ENCODE assay signal across 13 cellular contexts in the genomic region with DNA sequence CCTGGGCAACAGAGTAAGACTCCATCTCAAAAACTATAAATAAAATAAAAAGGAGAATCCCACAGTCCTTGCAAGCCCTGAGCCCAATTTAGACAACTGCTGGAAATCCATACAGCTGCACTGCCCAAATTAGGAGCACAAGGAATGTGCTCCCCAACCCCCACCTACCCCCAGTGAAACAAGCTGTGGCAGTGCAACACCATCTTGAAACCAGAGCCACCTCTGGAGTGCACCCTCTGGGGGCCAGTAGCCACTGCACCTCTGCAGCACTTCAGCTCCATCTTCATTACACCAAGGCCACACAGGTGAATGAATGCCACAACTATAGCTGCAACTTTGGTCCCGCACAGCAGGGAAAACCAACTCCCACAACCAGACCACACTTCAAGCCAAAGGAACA. TPM values are rescaled to one million over a fixed set of nuclear protein-coding genes. Genes with fewer than 3 reads are reported as not detected.
DNase-seq lines count a peak whose midpoint lies in the region; ATAC-seq, FAIRE-seq and TF ChIP-seq lines count a peak whose summit lies in the region.
"Had no signal": no experiment of that assay in that cellular context is flagged by ENCODE, and none has a peak within 500 bp of the region (broad histone marks: within the 10 kb centered on the region; RNA-seq: fewer than 3 reads in every experiment).

No MANE protein-coding gene starts in this region.

- TF ChIP-seq RAD21 in GM12878 (IDR thresholded peaks at IDR 0.05; ENCODE audit: insufficient read depth, low read depth, low read length), result no peak

- H3K18ac ChIP-seq in neuronal stem cell (ENCODE audit: low read length), result no peak overlapping the region

- no peak for DNase-seq in CD8-positive, alpha-beta memory T cell
- DNase-seq in GM13977 (ENCODE audit: low spot score) (no peak), GM12878 (ENCODE audit: low read depth, low spot score) (no peak), neuronal stem cell (ENCODE audit: low spot score) (no peak), RKO (ENCODE audit: low spot score) (no peak), posterior vena cava (ENCODE audit: low spot score) (no peak)
- no peak for DNase-seq in activated CD4-positive, alpha-beta T cell treated with anti-CD3 and anti-CD28 coated beads, Interleukin-2, amount 10 ng/mL, durations not matched to agents 24 days and 14 days
- DNase-seq: activated CD4-positive, alpha-beta T cell treated with anti-CD3 and anti-CD28 coated beads for 1 hour; activated T-cell treated with anti-CD3 and anti-CD28 coated beads for 4 hours; MG63; NCI-H2081 treated with DMSO at 0.1 percent for 48 hours had no signal

- CTCF ChIA-PET in CD8-positive, alpha-beta memory T cell (lab: Charles Lee), result interaction anchor here (1.3 kb wide), 1 partner anchor 14 kb away, joined by 3 read pairs; no protein-coding TSS in a partner anchor
- CTCF ChIA-PET in GM12878 (lab: Yijun Ruan, JAX), result interaction anchor here (0.7 to 1.6 kb wide), 6 partner anchors 10 to 54 kb away, joined by 3 to 7 read pairs (median 4); no protein-coding TSS in a partner anchor

- no peak for FAIRE-seq in GM12878 (lab: Jason Lieb, UNC)
- FAIRE-seq: RCC 7860 had no signal

- peak overlapping the region in 5 of 8 donors; percentile 5 to 87 (median 47) for H3K27ac Mint-ChIP-seq in CD8-positive, alpha-beta memory T cell
- H3K27ac Mint-ChIP-seq in activated CD4-positive, alpha-beta T cell treated with anti-CD3 and anti-CD28 coated beads, Interleukin-2, amount 10 ng/mL, durations not matched to agents 24 days and 14 days, result no peak overlapping the region
- H3K27ac Mint-ChIP-seq: T-helper 1 cell treated with Interleukin-12 subunit alpha and Interleukin-12 subunit beta and Interleukin-4 antibody, amounts not matched to agents 30 μg/mL and 1 μg/mL, for 36 hours had no signal

- no peak overlapping the region for H2BK120ac ChIP-seq in neuronal stem cell (ENCODE audit: low read depth, low read length)

- no peak overlapping the region for H3K14ac ChIP-seq in neuronal stem cell (ENCODE audit: low read length)

- H3K36me3 Mint-ChIP-seq in CD8-positive, alpha-beta memory T cell, result peaks cover 6 to 10% (median 8%) of the 10 kb centered on the region in 3 donors
- H3K36me3 Mint-ChIP-seq in activated CD4-positive, alpha-beta T cell treated with anti-CD3 and anti-CD28 coated beads, Interleukin-2, amount 10 ng/mL, durations not matched to agents 24 days and 14 days (ENCODE audit: low read depth), result peaks cover 18% of the 10 kb centered on the region

- peaks cover 10% of the 10 kb centered on the region; the same call in 1 of the 2 replicates for H4K20me1 ChIP-seq in GM12878 (ENCODE audit: control insufficient read depth, insufficient read depth)

- H2AFZ ChIP-seq in GM12878 (ENCODE audit: control insufficient read depth, low read depth, low read length) (no peak overlapping the region), neuronal stem cell (ENCODE audit: low read length) (no peak overlapping the region)

- no peak overlapping the region for H4K8ac ChIP-seq in neuronal stem cell (ENCODE audit: low read depth, low read length)

- RAD21 ChIA-PET in GM12878 (lab: Charles Lee; ENCODE audit: unreplicated experiment), result no interaction called here

- H3K4me1 Mint-ChIP-seq in CD8-positive, alpha-beta memory T cell, result peaks cover 53 to 71% (median 71%) of the 10 kb centered on the region in 3 donors
- H3K4me1 Mint-ChIP-seq in activated CD4-positive, alpha-beta T cell treated with anti-CD3 and anti-CD28 coated beads, Interleukin-2, amount 10 ng/mL, durations not matched to agents 24 days and 14 days, result peaks cover 34% of the 10 kb centered on the region

- WGBS in GM12878 (ENCODE audit: insufficient coverage, insufficient replicate concordance, low lambda C conversion rate, missing lambda C conversion rate), result 100% methylated on average over 1 of the region's 1 CpG
- no CpG with 5 or more reads among the region's 1 CpG for WGBS in neuronal stem cell (ENCODE audit: extremely low coverage in 2 of 2, insufficient read length in 2 of 2, insufficient replicate concordance in 1 of 2), 2 donors

- SMC1A ChIA-PET in GM12878 (lab: Charles Lee; ENCODE audit: uncharacterized antibody, unreplicated experiment), result interaction anchor here (0.8 to 4.5 kb wide), 8 partner anchors 9 to 67 kb away, joined by 3 to 16 read pairs (median 4); no protein-coding TSS in a partner anchor

- H3K9me3 Mint-ChIP-seq in CD8-positive, alpha-beta memory T cell, result peaks cover 4 to 15% (median 9%) of the 10 kb centered on the region in 5 donors
- H3K9me3 Mint-ChIP-seq in activated CD4-positive, alpha-beta T cell treated with anti-CD3 and anti-CD28 coated beads, Interleukin-2, amount 10 ng/mL, durations not matched to agents 24 days and 14 days, result peaks cover 6% of the 10 kb centered on the region

- no peaks in the 10 kb centered on the region for H3K27me3 ChIP-seq in CD8-positive, alpha-beta memory T cell (ENCODE audit: insufficient read depth, low read length, poor library complexity, severe bottlenecking)
- H3K27me3 ChIP-seq in GM12878 (replicated peaks in 1 of 2; ENCODE audit: control insufficient read depth in 2 of 2, insufficient read depth in 2 of 2, low read length in 1 of 2) (no peaks in the 10 kb centered on the region), neuronal stem cell (ENCODE audit: control insufficient read depth in 3 of 3, insufficient read depth in 3 of 3, low read depth in 1 of 3, low read length in 3 of 3) (no peaks in the 10 kb centered on the region)
- H3K27me3 ChIP-seq: MG63 had no signal

- H3K23ac ChIP-seq in neuronal stem cell (ENCODE audit: low read depth, low read length, poor library complexity), result no peak overlapping the region

- no peak for TF ChIP-seq EP300 in GM12878 (IDR thresholded peaks at IDR 0.05; ENCODE audit: borderline replicate concordance in 1 of 2, control insufficient read depth in 1 of 2, low read depth in 2 of 2, low read length in 2 of 2)

- peak; percentile 53 for ATAC-seq in GM12878

- no peaks in the 10 kb centered on the region for H3K27me3 Mint-ChIP-seq in CD8-positive, alpha-beta memory T cell
- H3K27me3 Mint-ChIP-seq in activated CD4-positive, alpha-beta T cell treated with anti-CD3 and anti-CD28 coated beads, Interleukin-2, amount 10 ng/mL, durations not matched to agents 24 days and 14 days, result no peaks in the 10 kb centered on the region

- no peak overlapping the region for H4K91ac ChIP-seq in neuronal stem cell (ENCODE audit: low read depth, low read length, poor library complexity)

- no peak overlapping the region for H3K27ac ChIP-seq in CD8-positive, alpha-beta memory T cell (ENCODE audit: low read depth, low read length)
- H3K27ac ChIP-seq in GM12878 (ENCODE audit: control insufficient read depth, insufficient read depth) (no peak overlapping the region), neuronal stem cell (replicated peaks; ENCODE audit: low read length) (no peak overlapping the region)

- no TSS peak for BruUV-seq in GM12878 (replicated peaks; lab: Mats Ljungman, UMichigan)

- in situ Hi-C loops in GM13977 (cut with MboI; ENCODE audit: low pct_unique_long_range_greater_than_20kb, low sequenced_read_pairs, unreplicated experiment) (no loop called here), GM12878 (cut with MboI) (no loop called here)

- H3K36me3 ChIP-seq in CD8-positive, alpha-beta memory T cell (ENCODE audit: insufficient read depth, low read length), result no peaks in the 10 kb centered on the region
- H3K36me3 ChIP-seq in GM12878 (ENCODE audit: control insufficient read depth in 2 of 2, insufficient read depth in 2 of 2, low read length in 1 of 2), result no peaks in the 10 kb centered on the region
- H3K36me3 ChIP-seq in neuronal stem cell (replicated peaks in 1 of 2; ENCODE audit: control insufficient read depth in 2 of 2, insufficient read depth in 2 of 2, low read length in 2 of 2), result no peaks in the 10 kb centered on the region
- H3K36me3 ChIP-seq: MG63 had no signal

- peaks cover 10% of the 10 kb centered on the region for H3K79me1 ChIP-seq in neuronal stem cell (ENCODE audit: low read depth, low read length)

- intact Hi-C loops in GM12878 (cut with micrococcal nuclease; ENCODE audit: unreplicated experiment) (no loop called here), posterior vena cava (cut with DNase I) (no loop called here)
- intact Hi-C loops in activated CD4-positive, alpha-beta T cell treated with anti-CD3 and anti-CD28 coated beads, Interleukin-2, amount 10 ng/mL, durations not matched to agents 24 days and 14 days (cut with micrococcal nuclease), result no loop called here

- POLR2A ChIA-PET in CD8-positive, alpha-beta memory T cell (lab: Charles Lee), result no interaction called here
- POLR2A ChIA-PET in GM12878 (lab: Charles Lee), result interaction anchor here (0.8 to 1.8 kb wide), 4 partner anchors 9 to 39 kb away, joined by 4 to 5 read pairs (median 4); no protein-coding TSS in a partner anchor

- no peak overlapping the region for H2BK15ac ChIP-seq in neuronal stem cell (ENCODE audit: low read length)

- H3K79me2 ChIP-seq in GM12878 (ENCODE audit: control insufficient read depth, insufficient read depth, low read length), result peaks cover 85% of the 10 kb centered on the region

- TF ChIP-seq POLR2A in GM12878 (IDR thresholded peaks at IDR 0.05; ENCODE audit: low read depth, low read length), result no peak

- no peak overlapping the region for H2AK5ac ChIP-seq in neuronal stem cell (ENCODE audit: low read depth, low read length)

- TF ChIP-seq CTCF in GM13977 (IDR thresholded peaks at IDR 0.05; ENCODE audit: extremely low read depth, insufficient read depth, missing control alignments) (peak; percentile 8), GM12878 (IDR thresholded peaks at IDR 0.05 in 2 of 3, conservative IDR thresholded peaks at IDR 0.05 in 1 of 3; ENCODE audit: control insufficient read depth in 2 of 3, extremely low read depth in 1 of 3, insufficient read depth in 1 of 3, low read depth in 3 of 3, low read length in 3 of 3) (no peak)

- H3K9me3 ChIP-seq in CD8-positive, alpha-beta memory T cell (ENCODE audit: low read length), result no peaks in the 10 kb centered on the region
- no peaks in the 10 kb centered on the region; the same call in 1 of the 3 replicates for H3K9me3 ChIP-seq in GM12878 (replicated peaks; ENCODE audit: control insufficient read depth, insufficient read depth, low read length)
- peaks cover 0 to 3% of the 10 kb centered on the region in 2 donors for H3K9me3 ChIP-seq in neuronal stem cell (replicated peaks in 1 of 2; ENCODE audit: control insufficient read depth in 2 of 2, insufficient read depth in 1 of 2, low read depth in 1 of 2, low read length in 2 of 2)

- H3K9ac ChIP-seq in GM12878 (ENCODE audit: control insufficient read depth, insufficient read depth, low read length) (no peak overlapping the region), neuronal stem cell (ENCODE audit: low read depth, low read length, poor library complexity) (peak overlapping the region; percentile 63)

- H3K4me3 ChIP-seq in CD8-positive, alpha-beta memory T cell (ENCODE audit: low read length), result no peak overlapping the region
- no peak overlapping the region for H3K4me3 ChIP-seq in GM12878
- H3K4me3 ChIP-seq in neuronal stem cell (ENCODE audit: low read length in 2 of 2), result no peak overlapping the region
- H3K4me3 ChIP-seq: MG63 had no signal

- H2BK5ac ChIP-seq in neuronal stem cell (ENCODE audit: low read length), result no peak overlapping the region

- no peak overlapping the region for H3K4me2 ChIP-seq in GM12878 (ENCODE audit: control insufficient read depth, insufficient read depth)
- H3K4me2 ChIP-seq in neuronal stem cell (ENCODE audit: insufficient read depth, low read length, poor library complexity, severe bottlenecking), result no peak overlapping the region

- no peak overlapping the region for H2BK12ac ChIP-seq in neuronal stem cell (ENCODE audit: low read length)

- peaks cover 33% of the 10 kb centered on the region for H3K4me1 ChIP-seq in CD8-positive, alpha-beta memory T cell (ENCODE audit: insufficient read depth, low read length)
- peaks cover 28% of the 10 kb centered on the region for H3K4me1 ChIP-seq in GM12878 (ENCODE audit: control insufficient read depth, insufficient read depth, low read length)
- peaks cover 0 to 4% of the 10 kb centered on the region in 2 donors for H3K4me1 ChIP-seq in neuronal stem cell (ENCODE audit: control insufficient read depth in 2 of 2, insufficient read depth in 1 of 2, low read depth in 1 of 2, low read length in 2 of 2)

- peak overlapping the region in 2 of 7 donors; percentile 5 to 42 for H3K4me3 Mint-ChIP-seq in CD8-positive, alpha-beta memory T cell
- no peak overlapping the region for H3K4me3 Mint-ChIP-seq in activated CD4-positive, alpha-beta T cell treated with anti-CD3 and anti-CD28 coated beads, Interleukin-2, amount 10 ng/mL, durations not matched to agents 24 days and 14 days
- H3K4me3 Mint-ChIP-seq: T-helper 1 cell treated with Interleukin-12 subunit alpha and Interleukin-12 subunit beta and Interleukin-4 antibody, amounts not matched to agents 30 μg/mL and 1 μg/mL, for 36 hours had no signal

- H3K4ac ChIP-seq in neuronal stem cell (ENCODE audit: low read length), result no peak overlapping the region

RNA-seq across cellular contexts. Expression of a gene that starts 37.3 kb away (rescaled TPM):
- 10 to 100 TPM; 71.9 to 74.1 TPM for total RNA-seq in CD8-positive, alpha-beta memory T cell
- polyA plus RNA-seq in CD8-positive, alpha-beta memory T cell, result 24.1 TPM
- total RNA-seq in GM12878 (2013; cell fraction: nucleolus; rRNA removed), result 756 and 775 TPM in 2 replicates
- total RNA-seq in GM12878 (2014; rRNA removed) (81.6 and 89.0 TPM in 2 replicates), GM12878 (2014; rRNA removed; fragmentation: Illumina TruSeq; extraction: Trizol) (81.4 and 96.3 TPM in 2 replicates), GM12878 (2021) (71.0 and 78.8 TPM in 2 replicates), posterior vena cava (100 to 1,000 TPM in 1 of 2 donors, 10 to 100 TPM in 1; 87.4 to 125 TPM)
- 59.4 TPM for polyA plus RNA-seq in GM12878 (2011; ENCODE audit: low read depth)
- polyA plus RNA-seq in GM12878 (2011; rRNA removed) (83.7 and 114 TPM in 2 replicates), GM12878 (2014; fragmentation: Illumina TruSeq; extraction: Trizol) (106 and 137 TPM in 2 replicates), GM12878 (2014; fragmentation: Nextera tagmentation; extraction: Ambion mirVana) (10 to 100 TPM; 26.2 to 30.6 TPM), GM12878 (2014; rRNA removed) (40.9 and 45.4 TPM in 2 replicates), GM12878 (2016; fragmentation: Nextera tagmentation; extraction: Ambion mirVana) (10 to 100 TPM; 27.1 to 33.9 TPM)
- 34.3 and 50.2 TPM in 2 replicates for polyA plus RNA-seq in GM12878 (2011; cell fraction: cytosol; rRNA removed)
- polyA plus RNA-seq in GM12878 (2011; cell fraction: nucleus; rRNA removed), result 129 and 138 TPM in 2 replicates
- polyA plus RNA-seq in GM12878 (2012), result 52.3 and 70.2 TPM in 2 replicates
- 177 and 275 TPM in 2 replicates for polyA minus RNA-seq in GM12878 (2011; rRNA and poly(A)+ RNA removed)
- 60.3 and 62.2 TPM in 2 replicates for polyA minus RNA-seq in GM12878 (2011; cell fraction: cytosol; rRNA and poly(A)+ RNA removed)
- polyA minus RNA-seq in GM12878 (2011; cell fraction: nucleus; rRNA and poly(A)+ RNA removed), result 135 and 222 TPM in 2 replicates
- polyA plus RNA-seq in neuronal stem cell (2013, experiment 1 of 2), result 40.9 TPM
- 40.8 TPM for polyA plus RNA-seq in neuronal stem cell (2013, experiment 2 of 2)
- total RNA-seq in activated CD4-positive, alpha-beta T cell treated with anti-CD3 and anti-CD28 coated beads, Interleukin-2, amount 10 ng/mL, durations not matched to agents 24 days and 14 days, result 84.3 and 93.8 TPM in 2 replicates
